ENCODE assay signal across 11 cellular contexts in the genomic region with DNA sequence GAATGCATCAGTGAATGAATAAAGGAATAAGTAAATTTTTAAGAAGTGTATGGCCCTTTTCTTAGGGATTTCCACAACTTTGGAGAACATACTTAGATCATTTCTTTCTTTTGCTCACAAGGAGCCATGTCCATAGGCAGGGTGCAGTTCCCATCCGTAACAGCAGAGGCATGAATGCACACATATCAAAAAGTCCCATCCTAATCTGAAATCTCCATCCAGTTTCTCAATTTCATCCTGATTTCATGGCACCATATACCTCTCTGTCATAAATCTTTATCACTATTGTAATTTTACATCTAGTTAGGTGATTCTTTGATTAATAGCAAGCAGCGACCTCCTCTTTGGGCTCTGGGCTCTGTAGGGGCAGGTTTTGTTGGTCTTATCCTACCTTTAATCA.
DNase-seq lines count a peak whose midpoint lies in the region; ATAC-seq, FAIRE-seq and TF ChIP-seq lines count a peak whose summit lies in the region.
"Had no signal": no experiment of that assay in that cellular context is flagged by ENCODE, and none has a peak within 500 bp of the region (broad histone marks: within the 10 kb centered on the region; RNA-seq: fewer than 3 reads in every experiment).

No MANE protein-coding gene starts in this region.

- in situ Hi-C loops in astrocyte of the cerebellum (cut with HindIII; ENCODE audit: low sequenced_read_pairs) = no loop called here

- no peaks in the 10 kb centered on the region for H3K36me3 Mint-ChIP-seq in activated T-helper 17 cell treated with anti-CD3 and anti-CD28 coated beads, Interleukin-2, amount 50 U/mL, for 72 hours (ENCODE audit: low read depth)

- H3K27ac Mint-ChIP-seq in activated T-helper 17 cell treated with anti-CD3 and anti-CD28 coated beads, Interleukin-2, amount 50 U/mL, for 72 hours = no peak overlapping the region

- TF ChIP-seq CTCF in AG10803 (conservative IDR thresholded peaks at IDR 0.05; ENCODE audit: low read length) (peak; percentile 42), astrocyte of the cerebellum (IDR thresholded peaks at IDR 0.05; ENCODE audit: low read depth, low read length, missing control alignments) (peak; percentile 65), kidney epithelial cell (IDR thresholded peaks at IDR 0.05; ENCODE audit: insufficient read depth, low read length, poor library complexity, severe bottlenecking) (peak; percentile 25), omental fat pad (IDR thresholded peaks at IDR 0.05) (no peak)

- DNase-seq in AG10803 (ENCODE audit: low read depth) (no peak), GM12892 (ENCODE audit: insufficient read length) (no peak), astrocyte of the cerebellum (ENCODE audit: low read depth) (no peak), kidney epithelial cell (ENCODE audit: low read depth) (no peak), omental fat pad (ENCODE audit: low spot score) (no peak), amygdala (lab: John Stamatoyannopoulos, UW) (no peak)
- DNase-seq: NCI-H2029 had no signal

- no peak overlapping the region for H3K4me3 Mint-ChIP-seq in activated T-helper 17 cell treated with anti-CD3 and anti-CD28 coated beads, Interleukin-2, amount 50 U/mL, for 72 hours

- H3K4me3 ChIP-seq in AG10803 (ENCODE audit: low read length) = no peak overlapping the region
- H3K4me3 ChIP-seq in astrocyte of the cerebellum (ENCODE audit: low read depth, low read length) = no peak overlapping the region
- H3K4me3 ChIP-seq in kidney epithelial cell (ENCODE audit: low read depth, low read length) = no peak overlapping the region
- H3K4me3 ChIP-seq: adrenal gland had no signal

- ATAC-seq in HG02610 (IDR thresholded peaks at IDR 0.05; ENCODE audit: unreplicated experiment) (no peak), omental fat pad (ENCODE audit: low FRiP score) (no peak)
- ATAC-seq in activated T-helper 17 cell treated with anti-CD3 and anti-CD28 coated beads, Interleukin-2, amount 50 U/mL, for 72 hours (replicated peaks) = no peak

- peaks cover 40% of the 10 kb centered on the region for H3K27me3 Mint-ChIP-seq in activated T-helper 17 cell treated with anti-CD3 and anti-CD28 coated beads, Interleukin-2, amount 50 U/mL, for 72 hours

- peak; percentile 5 for FAIRE-seq in GM12892 (lab: Jason Lieb, UNC)
- FAIRE-seq: frontal cortex had no signal

- H3K9me3 Mint-ChIP-seq in activated T-helper 17 cell treated with anti-CD3 and anti-CD28 coated beads, Interleukin-2, amount 50 U/mL, for 72 hours = no peaks in the 10 kb centered on the region

- H3K36me3 ChIP-seq in kidney epithelial cell (ENCODE audit: control insufficient read depth, insufficient read depth, low read length) = no peaks in the 10 kb centered on the region
- H3K36me3 ChIP-seq: adrenal gland had no signal

- no peak for TF ChIP-seq POLR2A in GM12892 (IDR thresholded peaks at IDR 0.05; ENCODE audit: low read depth, low read length)

- H3K27me3 ChIP-seq in kidney epithelial cell (ENCODE audit: control insufficient read depth, insufficient read depth, low read length) = peaks cover 13% of the 10 kb centered on the region
- H3K27me3 ChIP-seq: adrenal gland had no signal

- no peaks in the 10 kb centered on the region for H3K4me1 Mint-ChIP-seq in activated T-helper 17 cell treated with anti-CD3 and anti-CD28 coated beads, Interleukin-2, amount 50 U/mL, for 72 hours

Comparison
In these comparisons a context has a peak if more than half of its experiments do, and no peak if none do; other contexts are left out.
1. CTCF ChIP-seq: peak in AG10803 (single experiment), astrocyte of the cerebellum (single experiment) and kidney epithelial cell (single experiment); none in omental fat pad (0 of 3).